In genomic region chr7:75756340-75757297, GRCh38 we compare ENCODE assay signal across 8 cellular contexts. TPM values are rescaled to one million over a fixed set of nuclear protein-coding genes. Genes with fewer than 3 reads are reported as not detected.
DNase-seq lines count a peak whose midpoint lies in the region; ATAC-seq and TF ChIP-seq lines count a peak whose summit lies in the region.

No MANE protein-coding gene starts in this region.

- no peak overlapping the region for H2AFZ ChIP-seq in DND-41 (ENCODE audit: low read depth, low read length)

- no peaks in the 10 kb centered on the region for H3K79me1 ChIP-seq in mesendoderm (ENCODE audit: low read length)

- no peak overlapping the region for H3K4me3 ChIP-seq in DND-41 (ENCODE audit: low read depth in 1 of 2, low read length in 2 of 2)
- no peak overlapping the region for H3K4me3 ChIP-seq in adipocyte (ENCODE audit: low read length)
- no peak overlapping the region for H3K4me3 ChIP-seq in mesendoderm (ENCODE audit: low read length)

- H3K4ac ChIP-seq in mesendoderm (ENCODE audit: low read depth, low read length): no peak overlapping the region

- H3K27ac ChIP-seq in DND-41 (ENCODE audit: low read length) (no peak overlapping the region), mesendoderm (ENCODE audit: low read depth, low read length) (no peak overlapping the region)

- H2BK120ac ChIP-seq in mesendoderm (ENCODE audit: low read depth, low read length): no peak overlapping the region

- no peak overlapping the region for H4K8ac ChIP-seq in mesendoderm (ENCODE audit: low read depth, low read length)

- H3K9me3 ChIP-seq in DND-41 (ENCODE audit: insufficient read depth, low read length, severe bottlenecking) (no peaks in the 10 kb centered on the region), adipocyte (ENCODE audit: control insufficient read depth, low read length) (no peaks in the 10 kb centered on the region)

- H4K5ac ChIP-seq in mesendoderm (ENCODE audit: low read length): no peak overlapping the region

- WGBS in mesendoderm (ENCODE audit: extremely low coverage, insufficient coverage, low lambda C conversion rate): no CpG with 5 or more reads among the region's 15 CpGs

- H3K79me2 ChIP-seq in DND-41 (ENCODE audit: insufficient read depth, low read length) (no peaks in the 10 kb centered on the region), mesendoderm (ENCODE audit: control insufficient read depth, insufficient read depth, low read length) (no peaks in the 10 kb centered on the region)

- H4K20me1 ChIP-seq in DND-41 (ENCODE audit: insufficient read depth, low read length): no peaks in the 10 kb centered on the region

- H3K36me3 ChIP-seq in DND-41 (ENCODE audit: insufficient read depth, low read length) (no peaks in the 10 kb centered on the region), adipocyte (ENCODE audit: control insufficient read depth, insufficient read depth, low read length, severe bottlenecking) (no peaks in the 10 kb centered on the region), mesendoderm (ENCODE audit: control insufficient read depth, insufficient read depth, low read length) (no peaks in the 10 kb centered on the region)

- no peak overlapping the region for H2BK15ac ChIP-seq in mesendoderm (replicated peaks; ENCODE audit: low read depth)

- no peaks in the 10 kb centered on the region for H3K4me1 ChIP-seq in DND-41 (ENCODE audit: insufficient read depth, low read length)
- H3K4me1 ChIP-seq in adipocyte (ENCODE audit: control insufficient read depth, insufficient read depth, low read length): no peaks in the 10 kb centered on the region
- H3K4me1 ChIP-seq in mesendoderm (ENCODE audit: control insufficient read depth, low read depth, low read length): no peaks in the 10 kb centered on the region

- H3K18ac ChIP-seq in mesendoderm (ENCODE audit: low read length): no peak overlapping the region

- ATAC-seq in DND-41 (ENCODE audit: insufficient read depth, low read depth) (no peak), HG03175 (IDR thresholded peaks at IDR 0.05; ENCODE audit: unreplicated experiment) (no peak), HG03469 (IDR thresholded peaks at IDR 0.05; ENCODE audit: unreplicated experiment) (no peak), GM18858 (IDR thresholded peaks at IDR 0.05; ENCODE audit: unreplicated experiment) (no peak)

- DNase-seq in DND-41 (no peak), Kasumi-1 (lab: John Stamatoyannopoulos, UW) (peak; percentile 39 to 69), adipocyte (ENCODE audit: low read depth) (peak; percentile 37), mesendoderm (peak; percentile 53)
- DNase-seq in activated CD4-positive, alpha-beta T cell treated with anti-CD3 and anti-CD28 coated beads for 48 hours: no peak

- H2AK5ac ChIP-seq in mesendoderm (ENCODE audit: low read length): no peak overlapping the region

- H3K4me2 ChIP-seq in DND-41 (ENCODE audit: insufficient read depth, low read length) (no peak overlapping the region), mesendoderm (ENCODE audit: low read length) (no peak overlapping the region)

- no peak overlapping the region for H3K23ac ChIP-seq in mesendoderm (ENCODE audit: low read length)

- peak; percentile 34 for TF ChIP-seq CTCF in DND-41 (IDR thresholded peaks at IDR 0.05; ENCODE audit: borderline replicate concordance, extremely low read depth, low read length, poor library complexity, severe bottlenecking)

- H3K9ac ChIP-seq in DND-41 (ENCODE audit: low read depth, low read length): no peak overlapping the region
- no peak overlapping the region for H3K9ac ChIP-seq in adipocyte (ENCODE audit: low read length)
- no peak overlapping the region for H3K9ac ChIP-seq in mesendoderm (ENCODE audit: low read length)

- no peak overlapping the region for H2BK5ac ChIP-seq in mesendoderm (ENCODE audit: low read length)

- no peaks in the 10 kb centered on the region for H3K27me3 ChIP-seq in DND-41 (ENCODE audit: insufficient read depth, low read length, poor library complexity)
- peaks cover 4% of the 10 kb centered on the region for H3K27me3 ChIP-seq in adipocyte (replicated peaks; ENCODE audit: control insufficient read depth, insufficient read depth, low read length)
- no peaks in the 10 kb centered on the region for H3K27me3 ChIP-seq in mesendoderm (ENCODE audit: insufficient read depth, low read length, poor library complexity)

- no peak overlapping the region for H3K56ac ChIP-seq in mesendoderm (ENCODE audit: low read length)

RNA-seq across cellular contexts. Expression of gene CCL26, which starts 15.4 kb away (rescaled TPM):
- 6.7 TPM for polyA plus RNA-seq in mesendoderm (2013, experiment 1 of 2)
- polyA plus RNA-seq in mesendoderm (2013, experiment 2 of 2): 7.7 TPM

RNA-seq across cellular contexts. Expression of gene HIP1, which starts 17.9 kb away (rescaled TPM):
- 29.0 TPM for polyA plus RNA-seq in mesendoderm (2013, experiment 1 of 2)
- polyA plus RNA-seq in mesendoderm (2013, experiment 2 of 2): 28.6 TPM

RNA-seq across cellular contexts. Expression of gene CCL24, which starts 57.0 kb away (rescaled TPM):
- not detected for polyA plus RNA-seq in mesendoderm (2013, experiment 1 of 2)
- polyA plus RNA-seq in mesendoderm (2013, experiment 2 of 2): not detected

Comparison
In these comparisons a context has a peak if more than half of its experiments do, and no peak if none do; other contexts are left out.
1. DNase-seq: peak in Kasumi-1 (2 of 2), adipocyte (single experiment) and mesendoderm (single experiment); none in DND-41 (single experiment) and activated CD4-positive, alpha-beta T cell treated with anti-CD3 and anti-CD28 coated beads for 48 hours (single experiment).